In the genomic region with DNA sequence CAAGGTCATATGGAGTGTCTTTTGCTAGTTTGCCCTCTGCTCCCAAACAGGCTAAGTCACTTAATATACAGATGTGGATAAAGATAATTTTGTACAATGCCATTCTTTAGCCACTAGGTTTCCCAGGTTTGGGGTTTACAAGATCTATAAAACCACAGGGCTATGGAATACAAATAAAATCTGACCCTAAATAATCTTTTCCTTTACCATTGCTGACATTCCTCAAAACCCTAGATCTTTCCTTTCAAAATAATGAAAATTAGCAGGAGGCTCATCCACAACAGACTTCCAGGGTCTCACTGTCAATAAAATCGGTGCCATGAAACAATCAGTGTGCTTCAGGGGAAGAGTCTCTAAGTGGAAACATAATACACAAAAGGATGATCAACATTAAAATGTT, we compare ENCODE assay signal across 14 cellular contexts.
DNase-seq lines count a peak whose midpoint lies in the region; ATAC-seq, FAIRE-seq and TF ChIP-seq lines count a peak whose summit lies in the region.
"Had no signal": no experiment of that assay in that cellular context is flagged by ENCODE, and none has a peak within 500 bp of the region (broad histone marks: within the 10 kb centered on the region; RNA-seq: fewer than 3 reads in every experiment).

No MANE protein-coding gene starts in this region.

- H3K27me3 Mint-ChIP-seq in IgD-negative memory B cell (no peaks in the 10 kb centered on the region), astrocyte (ENCODE audit: low read depth, unreplicated experiment) (no peaks in the 10 kb centered on the region)
- H3K27me3 Mint-ChIP-seq: naive thymus-derived CD8-positive, alpha-beta T cell had no signal

- H3K27ac Mint-ChIP-seq in IgD-negative memory B cell, result peak overlapping the region; percentile 77 to 92 (median 87)
- H3K27ac Mint-ChIP-seq in astrocyte (ENCODE audit: unreplicated experiment), result no peak overlapping the region

- H3K36me3 Mint-ChIP-seq in IgD-negative memory B cell, result peaks cover 3% of the 10 kb centered on the region
- peaks cover 4% of the 10 kb centered on the region for H3K36me3 Mint-ChIP-seq in astrocyte (ENCODE audit: low read depth, unreplicated experiment)

- H3K9me3 ChIP-seq in astrocyte (ENCODE audit: insufficient read depth, low read depth, low read length) (no peaks in the 10 kb centered on the region), sigmoid colon (no peaks in the 10 kb centered on the region)
- H3K9me3 ChIP-seq: right lobe of liver had no signal

- H3K27me3 ChIP-seq in astrocyte (ENCODE audit: insufficient read depth, low read length) (no peaks in the 10 kb centered on the region), sigmoid colon (no peaks in the 10 kb centered on the region)
- H3K27me3 ChIP-seq: heart left ventricle, right lobe of liver had no signal

- no peaks in the 10 kb centered on the region for H3K4me1 ChIP-seq in astrocyte (ENCODE audit: insufficient read depth, low read length)
- peaks cover 0 to 23% (median 8%) of the 10 kb centered on the region in 4 donors for H3K4me1 ChIP-seq in sigmoid colon
- H3K4me1 ChIP-seq: right lobe of liver had no signal

- peaks cover 34 to 48% (median 45%) of the 10 kb centered on the region in 3 donors for H3K4me1 Mint-ChIP-seq in IgD-negative memory B cell
- H3K4me1 Mint-ChIP-seq in astrocyte (ENCODE audit: low read depth, unreplicated experiment), result no peaks in the 10 kb centered on the region

- H3K9me3 Mint-ChIP-seq in IgD-negative memory B cell (peaks cover 0 to 2% (median 0%) of the 10 kb centered on the region in 3 donors), astrocyte (ENCODE audit: unreplicated experiment) (peaks cover 5% of the 10 kb centered on the region)

- no peak overlapping the region for H3K9ac ChIP-seq in astrocyte (ENCODE audit: low read length)

- H3K4me3 Mint-ChIP-seq in IgD-negative memory B cell (peak overlapping the region; percentile 77 to 92 (median 86)), astrocyte (ENCODE audit: unreplicated experiment) (no peak overlapping the region)

- DNase-seq in astrocyte (ENCODE audit: low read depth), result no peak
- no peak for DNase-seq in sigmoid colon
- DNase-seq in midbrain (lab: John Stamatoyannopoulos, UW), result no peak
- DNase-seq in stimulated activated naive CD4-positive, alpha-beta T cell (lab: John Stamatoyannopoulos, UW), result no peak
- DNase-seq: effector CD8-positive, alpha-beta T cell; heart left ventricle; left cardiac atrium; naive thymus-derived CD8-positive, alpha-beta T cell; NCI-H1694; NCI-H69; right lobe of liver had no signal

- no peak for TF ChIP-seq POLR2A in sigmoid colon (IDR thresholded peaks at IDR 0.05)

- TF ChIP-seq CTCF in GM12873 (IDR thresholded peaks at IDR 0.05; ENCODE audit: insufficient read depth, low read depth, low read length, missing control alignments) (peak; percentile 12), astrocyte (IDR thresholded peaks at IDR 0.05; ENCODE audit: insufficient read depth, low read depth, low read length) (peak; percentile 17), sigmoid colon (IDR thresholded peaks at IDR 0.05) (no peak)

- H3K27ac ChIP-seq in astrocyte (ENCODE audit: low read depth, low read length), result no peak overlapping the region
- H3K27ac ChIP-seq in sigmoid colon, result peak overlapping the region in 3 of 4 donors; percentile 3 to 31 (median 22)
- H3K27ac ChIP-seq: right lobe of liver had no signal

- no peak for FAIRE-seq in astrocyte (lab: Jason Lieb, UNC)

- H3K4me3 ChIP-seq in astrocyte (ENCODE audit: insufficient read depth, low read depth, low read length), result no peak overlapping the region
- no peak overlapping the region for H3K4me3 ChIP-seq in sigmoid colon
- H3K4me3 ChIP-seq: heart left ventricle, right lobe of liver had no signal

- no peak for TF ChIP-seq EP300 in sigmoid colon (IDR thresholded peaks at IDR 0.05)

- intact Hi-C loops in sigmoid colon (cut with DNase I), result no loop called here

- no peaks in the 10 kb centered on the region for H3K36me3 ChIP-seq in astrocyte (ENCODE audit: insufficient read depth, low read length)
- peaks cover 0 to 11% (median 0%) of the 10 kb centered on the region in 4 donors for H3K36me3 ChIP-seq in sigmoid colon
- H3K36me3 ChIP-seq: right lobe of liver had no signal

- peak overlapping the region; percentile 0 for H3K4me2 ChIP-seq in astrocyte (ENCODE audit: low read length)

- H2AFZ ChIP-seq in astrocyte (ENCODE audit: low read depth, low read length), result no peak overlapping the region

- WGBS in sigmoid colon, 2 donors, result 52 to 60% methylated on average over 1 of the region's 1 CpG

- no peak for ATAC-seq in HG02588 (IDR thresholded peaks at IDR 0.05; ENCODE audit: unreplicated experiment)
- ATAC-seq: heart left ventricle; left cardiac atrium; naive thymus-derived CD8-positive, alpha-beta T cell had no signal

- H4K20me1 ChIP-seq in astrocyte (ENCODE audit: insufficient read depth, low read length), result peaks cover 3% of the 10 kb centered on the region

- H3K79me2 ChIP-seq in astrocyte (ENCODE audit: insufficient read depth, low read length), result no peaks in the 10 kb centered on the region

Comparison
In these comparisons a context has a peak if more than half of its experiments do, and no peak if none do; other contexts are left out.
1. CTCF ChIP-seq: peak in GM12873 (single experiment) and astrocyte (single experiment); none in sigmoid colon (0 of 4).